ENCODE assay signal across 1 cellular context in the genomic region with DNA sequence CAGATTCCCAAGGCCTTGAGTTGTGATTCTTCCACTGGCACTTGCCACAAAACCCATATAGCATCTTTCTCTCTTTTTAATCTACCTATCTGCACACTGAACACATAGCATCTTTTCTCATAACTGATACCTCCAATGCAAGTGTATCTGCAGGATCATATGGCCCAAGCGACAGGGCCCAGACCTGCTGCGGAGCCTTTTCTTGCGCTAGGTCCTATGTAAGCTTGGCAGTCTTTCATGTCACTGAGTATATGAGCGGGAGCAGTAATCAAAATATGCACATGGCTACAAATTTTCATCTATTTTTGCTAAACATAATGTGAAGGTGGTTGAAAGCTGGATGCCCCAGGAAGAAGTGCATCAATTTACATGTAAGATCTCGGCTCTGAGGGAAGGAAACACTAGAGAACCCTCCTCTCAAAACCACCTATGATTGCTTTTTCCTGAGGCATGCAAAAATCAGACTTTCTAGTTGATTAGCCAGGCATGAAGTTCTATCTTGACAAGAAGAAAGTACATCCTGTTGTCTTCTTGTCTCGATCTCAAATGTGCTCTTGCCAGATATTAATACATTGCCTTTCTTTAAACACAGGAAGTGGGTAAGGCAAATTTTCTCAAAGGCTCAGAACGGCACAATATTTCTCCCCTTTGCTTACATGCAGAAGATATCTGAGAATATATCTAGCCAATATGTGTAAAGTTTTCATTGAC.
TF ChIP-seq lines count a peak whose summit lies in the region.

No MANE protein-coding gene starts in this region.

TF ChIP-seq in SK-N-SH, 30 proteins besides CTCF, POLR2A, EP300 and RAD21 (continued from another document):
- no peak for TF ChIP-seq NRF1 (IDR thresholded peaks at IDR 0.05; ENCODE audit: low read depth, low read length)
- no peak for TF ChIP-seq RCOR1 (IDR thresholded peaks at IDR 0.05; ENCODE audit: low read length)
- no peak for TF ChIP-seq NFIC (IDR thresholded peaks at IDR 0.05; ENCODE audit: borderline replicate concordance)
- TF ChIP-seq FOSL2 (IDR thresholded peaks at IDR 0.05; ENCODE audit: borderline replicate concordance, low read depth), result no peak
- TF ChIP-seq, protein P1, sequence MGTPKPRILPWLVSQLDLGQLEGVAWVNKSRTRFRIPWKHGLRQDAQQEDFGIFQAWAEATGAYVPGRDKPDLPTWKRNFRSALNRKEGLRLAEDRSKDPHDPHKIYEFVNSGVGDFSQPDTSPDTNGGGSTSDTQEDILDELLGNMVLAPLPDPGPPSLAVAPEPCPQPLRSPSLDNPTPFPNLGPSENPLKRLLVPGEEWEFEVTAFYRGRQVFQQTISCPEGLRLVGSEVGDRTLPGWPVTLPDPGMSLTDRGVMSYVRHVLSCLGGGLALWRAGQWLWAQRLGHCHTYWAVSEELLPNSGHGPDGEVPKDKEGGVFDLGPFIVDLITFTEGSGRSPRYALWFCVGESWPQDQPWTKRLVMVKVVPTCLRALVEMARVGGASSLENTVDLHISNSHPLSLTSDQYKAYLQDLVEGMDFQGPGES (IDR thresholded peaks at IDR 0.05; ENCODE audit: low read depth, low read length), result no peak
- TF ChIP-seq, protein P2, sequence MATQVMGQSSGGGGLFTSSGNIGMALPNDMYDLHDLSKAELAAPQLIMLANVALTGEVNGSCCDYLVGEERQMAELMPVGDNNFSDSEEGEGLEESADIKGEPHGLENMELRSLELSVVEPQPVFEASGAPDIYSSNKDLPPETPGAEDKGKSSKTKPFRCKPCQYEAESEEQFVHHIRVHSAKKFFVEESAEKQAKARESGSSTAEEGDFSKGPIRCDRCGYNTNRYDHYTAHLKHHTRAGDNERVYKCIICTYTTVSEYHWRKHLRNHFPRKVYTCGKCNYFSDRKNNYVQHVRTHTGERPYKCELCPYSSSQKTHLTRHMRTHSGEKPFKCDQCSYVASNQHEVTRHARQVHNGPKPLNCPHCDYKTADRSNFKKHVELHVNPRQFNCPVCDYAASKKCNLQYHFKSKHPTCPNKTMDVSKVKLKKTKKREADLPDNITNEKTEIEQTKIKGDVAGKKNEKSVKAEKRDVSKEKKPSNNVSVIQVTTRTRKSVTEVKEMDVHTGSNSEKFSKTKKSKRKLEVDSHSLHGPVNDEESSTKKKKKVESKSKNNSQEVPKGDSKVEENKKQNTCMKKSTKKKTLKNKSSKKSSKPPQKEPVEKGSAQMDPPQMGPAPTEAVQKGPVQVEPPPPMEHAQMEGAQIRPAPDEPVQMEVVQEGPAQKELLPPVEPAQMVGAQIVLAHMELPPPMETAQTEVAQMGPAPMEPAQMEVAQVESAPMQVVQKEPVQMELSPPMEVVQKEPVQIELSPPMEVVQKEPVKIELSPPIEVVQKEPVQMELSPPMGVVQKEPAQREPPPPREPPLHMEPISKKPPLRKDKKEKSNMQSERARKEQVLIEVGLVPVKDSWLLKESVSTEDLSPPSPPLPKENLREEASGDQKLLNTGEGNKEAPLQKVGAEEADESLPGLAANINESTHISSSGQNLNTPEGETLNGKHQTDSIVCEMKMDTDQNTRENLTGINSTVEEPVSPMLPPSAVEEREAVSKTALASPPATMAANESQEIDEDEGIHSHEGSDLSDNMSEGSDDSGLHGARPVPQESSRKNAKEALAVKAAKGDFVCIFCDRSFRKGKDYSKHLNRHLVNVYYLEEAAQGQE (IDR thresholded peaks at IDR 0.05; ENCODE audit: low read depth, low read length), result no peak
